Comparison of ENCODE assay signal across 1 cellular context in genomic region chr6:27293436-27294152, GRCh38.
A peak's percentile ranks its signal among the peaks of the same experiment; 100 is the strongest.
TF ChIP-seq lines count a peak whose summit lies in the region.

No MANE protein-coding gene starts in this region.

TF ChIP-seq in K562, 482 proteins besides CTCF, POLR2A, EP300 and RAD21 (continued from another document and continues in another):
- TF ChIP-seq NKRF (IDR thresholded peaks at IDR 0.05; ENCODE audit: borderline replicate concordance) (peak; percentile 38; the same call in 1 of the 2 replicates), HMBOX1 (IDR thresholded peaks at IDR 0.05) (peak; percentile 70), BMI1 (IDR thresholded peaks at IDR 0.05; ENCODE audit: low read length) (no peak), ARID2 (IDR thresholded peaks at IDR 0.05) (0 out of 2 replicates have a peak, but pooled peaks have one; percentile 20), HES1 (IDR thresholded peaks at IDR 0.05; ENCODE audit: low read depth) (peak; percentile 65), TRIM24 (IDR thresholded peaks at IDR 0.05) (0 out of 4 replicates have a peak, but pooled peaks of 1 of the 2 experiments have one; percentile 40), CCAR2 (IDR thresholded peaks at IDR 0.05; ENCODE audit: low read depth, low read length) (no peak), ZBTB26 (CRISPR knock-in tag; IDR thresholded peaks at IDR 0.05) (no peak), HDAC1 (IDR thresholded peaks at IDR 0.05) (peak; percentile 65 to 95; a peak in 3 of 4 replicates), ETV6 (IDR thresholded peaks at IDR 0.05; ENCODE audit: borderline replicate concordance in 1 of 2, low read depth in 2 of 2, low read length in 1 of 2) (no peak), ETV6 (CRISPR knock-in tag; IDR thresholded peaks at IDR 0.05; ENCODE audit: borderline replicate concordance) (no peak), BRD9 (IDR thresholded peaks at IDR 0.05; ENCODE audit: low read depth, partially characterized antibody) (peak; percentile 92), ZNF140 (CRISPR knock-in tag; IDR thresholded peaks at IDR 0.05) (no peak), ZZZ3 (IDR thresholded peaks at IDR 0.05) (no peak), PHTF2 (CRISPR knock-in tag; IDR thresholded peaks at IDR 0.05) (no peak), AFF1 (IDR thresholded peaks at IDR 0.05; ENCODE audit: low read depth in 1 of 2, partially characterized antibody in 2 of 2) (peak; percentile 33 to 44), ESRRA (IDR thresholded peaks at IDR 0.05; ENCODE audit: borderline replicate concordance, low read depth) (peak; percentile 94; the same call in 1 of the 2 replicates), CTBP1 (IDR thresholded peaks at IDR 0.05; ENCODE audit: borderline replicate concordance) (peak; percentile 65; the same call in 1 of the 2 replicates), ZNF311 (CRISPR knock-in tag; IDR thresholded peaks at IDR 0.05) (no peak), DPF2 (IDR thresholded peaks at IDR 0.05) (0 out of 2 replicates have a peak, but pooled peaks have one; percentile 19), ZNF785 (CRISPR knock-in tag; IDR thresholded peaks at IDR 0.05) (no peak), BRF2 (IDR thresholded peaks at IDR 0.05; ENCODE audit: borderline replicate concordance, insufficient read depth, insufficient read length) (no peak), BHLHE40 (IDR thresholded peaks at IDR 0.05; ENCODE audit: low read length) (no peak), ETS1 (conservative IDR thresholded peaks at IDR 0.05; ENCODE audit: control insufficient read depth, low read depth, low read length) (peak; percentile 86), FOXM1 (IDR thresholded peaks at IDR 0.05; ENCODE audit: low read depth) (peak; percentile 41; the same call in 1 of the 2 replicates), FOXM1 (CRISPR knock-in tag; IDR thresholded peaks at IDR 0.05; ENCODE audit: low read depth) (no peak), IFI16 (CRISPR knock-in tag; IDR thresholded peaks at IDR 0.05) (no peak), CXXC5 (CRISPR knock-in tag; IDR thresholded peaks at IDR 0.05) (peak; percentile 59), ZBTB33 (CRISPR knock-in tag; IDR thresholded peaks at IDR 0.05) (no peak), YY1 (IDR thresholded peaks at IDR 0.05; ENCODE audit: borderline replicate concordance in 1 of 3, control insufficient read depth in 1 of 3, extremely low read depth in 1 of 3, insufficient read depth in 3 of 3, insufficient read length in 1 of 3, insufficient replicate concordance in 2 of 3, low read depth in 1 of 3, low read length in 2 of 3) (no peak), RBM39 (optimal IDR thresholded peaks at IDR 0.05; ENCODE audit: low read depth, low read length) (no peak), SMAD3 (CRISPR knock-in tag; conservative IDR thresholded peaks at IDR 0.05) (no peak), ZNF12 (CRISPR knock-in tag; IDR thresholded peaks at IDR 0.05) (no peak), BDP1 (IDR thresholded peaks at IDR 0.05; ENCODE audit: insufficient read depth, insufficient read length) (peak; percentile 77), CREB3L1 (IDR thresholded peaks at IDR 0.05; ENCODE audit: borderline replicate concordance, low read depth) (0 out of 2 replicates have a peak, but pooled peaks have one; percentile 31), NFIX (CRISPR knock-in tag; IDR thresholded peaks at IDR 0.05; ENCODE audit: low read depth) (no peak), ATF1 (CRISPR knock-in tag; IDR thresholded peaks at IDR 0.05) (no peak), ATF1 (tag; IDR thresholded peaks at IDR 0.05) (0 out of 2 replicates have a peak, but pooled peaks have one; percentile 17), PHF21A (IDR thresholded peaks at IDR 0.05; ENCODE audit: borderline replicate concordance, low read depth) (peak; percentile 70; the same call in 1 of the 2 replicates), MAZ (CRISPR knock-in tag; conservative IDR thresholded peaks at IDR 0.05 in 1 of 2, IDR thresholded peaks at IDR 0.05 in 1 of 2) (peak in 1 of 2 experiments; percentile 45; a peak in 1 of 4 replicates), TAL1 (IDR thresholded peaks at IDR 0.05) (no peak), ZNF699 (CRISPR knock-in tag; IDR thresholded peaks at IDR 0.05; ENCODE audit: insufficient replicate concordance) (no peak), KDM1A (IDR thresholded peaks at IDR 0.05) (peak; percentile 89), ZNF253 (CRISPR knock-in tag; conservative IDR thresholded peaks at IDR 0.05) (no peak), ZBTB2 (IDR thresholded peaks at IDR 0.05) (peak; percentile 47; the same call in 1 of the 2 replicates), CC2D1A (IDR thresholded peaks at IDR 0.05) (no peak), NCOA2 (IDR thresholded peaks at IDR 0.05; ENCODE audit: partially characterized antibody in 2 of 2) (peak in 1 of 2 experiments; percentile 53), MYC (IDR thresholded peaks at IDR 0.05; ENCODE audit: low read depth, low read length) (no peak), MYC (CRISPR knock-in tag; IDR thresholded peaks at IDR 0.05; ENCODE audit: borderline replicate concordance, low read depth) (no peak)
